Comparison of ENCODE assay signal across 10 cellular contexts in the genomic region with DNA sequence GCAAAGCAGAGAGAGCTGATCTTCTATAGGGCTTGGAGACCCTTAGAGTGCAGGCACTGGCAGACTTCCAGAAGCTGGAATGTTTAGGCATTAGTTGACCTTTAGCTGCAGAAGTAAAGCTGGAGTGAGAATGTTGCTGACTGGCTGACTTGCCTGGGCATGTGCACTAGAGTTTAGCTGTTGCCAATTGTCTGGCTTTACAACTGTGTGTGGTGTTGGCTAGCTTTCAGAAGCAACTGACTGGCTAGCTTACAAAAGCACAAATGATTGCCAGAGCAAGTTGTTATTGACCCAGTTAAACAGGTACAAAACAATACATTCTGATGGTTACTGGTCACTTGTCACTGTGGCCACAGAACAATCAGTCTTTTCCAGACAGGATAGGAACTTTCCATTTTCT.
DNase-seq lines count a peak whose midpoint lies in the region; ATAC-seq and TF ChIP-seq lines count a peak whose summit lies in the region.
"Had no signal": no experiment of that assay in that cellular context is flagged by ENCODE, and none has a peak within 500 bp of the region (broad histone marks: within the 10 kb centered on the region; RNA-seq: fewer than 3 reads in every experiment).

No MANE protein-coding gene starts in this region.

- POLR2A ChIA-PET in RWPE1 (lab: Yijun Ruan, JAX; ENCODE audit: low non-redundant PET), result no interaction called here

- no peak overlapping the region for H3K4me3 ChIP-seq in fibroblast of pulmonary artery (replicated peaks; ENCODE audit: low read depth, low read length)
- H3K4me3 ChIP-seq: SJSA1 had no signal

- CTCF ChIA-PET in RWPE1 (lab: Yijun Ruan, JAX), result interaction anchor here (0.6 kb wide), 1 partner anchor 67 kb away, joined by 3 read pairs; no protein-coding TSS in a partner anchor

- no peak for TF ChIP-seq CTCF in RWPE1 (conservative IDR thresholded peaks at IDR 0.05; ENCODE audit: low read depth)
- TF ChIP-seq CTCF in fibroblast of pulmonary artery (IDR thresholded peaks at IDR 0.05; ENCODE audit: low read length, missing control alignments), result no peak

- H3K27ac ChIP-seq in RWPE1, result no peak overlapping the region
- H3K27ac ChIP-seq: SJSA1 had no signal

- in situ Hi-C loops in ACHN (cut with HindIII; ENCODE audit: low pct_ligation_motif_present, low pct_unique_long_range_greater_than_20kb, low sequenced_read_pairs), result no loop called here

- DNase-seq in Ammon's horn (ENCODE audit: low spot score), result peak; percentile 88
- peak; percentile 60 for DNase-seq in RWPE1 (ENCODE audit: low spot score)
- DNase-seq in fibroblast of pulmonary artery (ENCODE audit: low read depth), result peak; percentile 70
- peak in 43 of 56 donors; percentile 13 to 77 (median 51) for DNase-seq in nucleus accumbens (lab: John Stamatoyannopoulos, UW)
- DNase-seq in ACHN, result no peak
- DNase-seq: DND-41 had no signal

- ATAC-seq in HG03135 (IDR thresholded peaks at IDR 0.05; ENCODE audit: unreplicated experiment) (no peak), GM18502 (IDR thresholded peaks at IDR 0.05; ENCODE audit: poor library complexity, unreplicated experiment) (no peak), HG02938 (IDR thresholded peaks at IDR 0.05; ENCODE audit: unreplicated experiment) (no peak)
